8 cellular contexts compared by ENCODE assay signal in genomic region chrX:133985164-133986007, GRCh38. TPM values are rescaled to one million over a fixed set of nuclear protein-coding genes. Genes with fewer than 3 reads are reported as not detected.
DNase-seq lines count a peak whose midpoint lies in the region; ATAC-seq and TF ChIP-seq lines count a peak whose summit lies in the region.

GPC3 (minus strand) TSS chrX:133985594.

- H3K4me1 Mint-ChIP-seq in naive thymus-derived CD8-positive, alpha-beta T cell, result peaks cover 2 to 12% (median 5%) of the 10 kb centered on the region in 4 donors

- peak within 1 kb of the TSS; percentile 1 to 24 for H3K4me3 ChIP-seq in esophagus (ENCODE audit: low read depth in 1 of 2, low read length in 2 of 2)
- H3K4me3 ChIP-seq in testis, result peak within 1 kb of the TSS in 1 of 2 donors; percentile 31

- H3K36me3 ChIP-seq in esophagus (ENCODE audit: control insufficient read depth in 2 of 2, insufficient read depth in 2 of 2, low read length in 1 of 2), result no peaks in the 10 kb centered on the region
- H3K36me3 ChIP-seq in testis (ENCODE audit: low read depth, missing control alignments), result no peaks in the 10 kb centered on the region

- intact Hi-C loops in testis (cut with DNase I; ENCODE audit: low total_unique reads), result no loop called here

- H3K9me3 Mint-ChIP-seq in naive thymus-derived CD8-positive, alpha-beta T cell, result no peaks in the 10 kb centered on the region

- peak within 1 kb of the TSS; percentile 51 to 85 (median 72) for H3K4me3 Mint-ChIP-seq in naive thymus-derived CD8-positive, alpha-beta T cell

- peaks cover 5 to 37% (median 27%) of the 10 kb centered on the region in 5 donors for H3K27me3 Mint-ChIP-seq in naive thymus-derived CD8-positive, alpha-beta T cell

- POLR2A ChIA-PET in naive thymus-derived CD8-positive, alpha-beta T cell (lab: Charles Lee), result no interaction called here

- no peak for TF ChIP-seq POLR2A in testis (IDR thresholded peaks at IDR 0.05)

- H3K27ac Mint-ChIP-seq in naive thymus-derived CD8-positive, alpha-beta T cell, result peak within 1 kb of the TSS in 1 of 10 donors; percentile 59

- peaks cover 2 to 8% of the 10 kb centered on the region in 2 donors for H3K27me3 ChIP-seq in esophagus (ENCODE audit: control insufficient read depth in 1 of 2, insufficient read depth in 2 of 2, low read length in 2 of 2)
- no peaks in the 10 kb centered on the region for H3K27me3 ChIP-seq in testis

- 3 to 46% methylated on average over 37 to 88 of the region's 90 CpGs for WGBS in esophagus, 2 donors
- WGBS in testis, 2 donors, result 3% methylated on average over 7 of the region's 90 CpGs; no CpG with 5 or more reads in 1 of the 2 donors

- peak; percentile 81 to 87 for ATAC-seq in naive thymus-derived CD8-positive, alpha-beta T cell

- H3K27ac ChIP-seq in esophagus (ENCODE audit: low read depth in 2 of 2, low read length in 1 of 2), result no peak within 1 kb of the TSS
- H3K27ac ChIP-seq in testis, result no peak within 1 kb of the TSS

- peaks cover 0 to 6% of the 10 kb centered on the region in 2 donors for H3K4me1 ChIP-seq in esophagus (ENCODE audit: control insufficient read depth in 2 of 2, insufficient read depth in 2 of 2, low read length in 1 of 2)
- H3K4me1 ChIP-seq in testis, result no peaks in the 10 kb centered on the region

- TF ChIP-seq CTCF in testis (IDR thresholded peaks at IDR 0.05), result no peak

- H3K9me3 ChIP-seq in esophagus (ENCODE audit: control insufficient read depth in 2 of 2, insufficient read depth in 1 of 2, low read depth in 1 of 2, low read length in 1 of 2), result no peaks in the 10 kb centered on the region
- no peaks in the 10 kb centered on the region for H3K9me3 ChIP-seq in testis

- H3K36me3 Mint-ChIP-seq in naive thymus-derived CD8-positive, alpha-beta T cell, result peaks cover 0 to 3% (median 0%) of the 10 kb centered on the region in 3 donors

- peak; percentile 1 for DNase-seq in NCI-H2107 treated with DMSO at 0.1 percent for 48 hours (lab: John Stamatoyannopoulos, UW; ENCODE audit: unreplicated experiment)
- DNase-seq in NCI-H2107 (lab: John Stamatoyannopoulos, UW), result no peak
- peak; percentile 33 for DNase-seq in NCI-H226
- peak; percentile 57 for DNase-seq in activated CD8-positive, alpha-beta memory T cell treated with anti-CD3 and anti-CD28 coated beads, Interleukin-2, amount 50 U/mL, for 48 hours
- peak; percentile 3 to 66 (median 27) for DNase-seq in naive thymus-derived CD8-positive, alpha-beta T cell
- peak; percentile 53 for DNase-seq in testis
- no peak for DNase-seq in effector CD4-positive, alpha-beta T cell

RNA-seq across cellular contexts. Expression of gene GPC3, which starts in this region (rescaled TPM):
- polyA plus RNA-seq in esophagus, result under 1 TPM; 0.10 to 0.39 TPM
- not detected for total RNA-seq in naive thymus-derived CD8-positive, alpha-beta T cell
- polyA plus RNA-seq in naive thymus-derived CD8-positive, alpha-beta T cell, result 1 to 10 TPM; 2.3 to 3.9 (median 2.6) TPM
- total RNA-seq in testis, result 1 to 10 TPM; 4.9 to 5.4 TPM
- polyA plus RNA-seq in testis (ENCODE audit: insufficient read depth, low read depth, low replicate concordance), result 12.9 TPM

Comparison
In these comparisons a context has a peak if more than half of its experiments do, and no peak if none do; other contexts are left out.
1. RNA of gene GPC3 (total RNA-seq): 4.9 to 5.4 TPM in testis; not detected in naive thymus-derived CD8-positive, alpha-beta T cell; every median in the first group is over 4 times any median in the second.
2. DNase-seq: peak in NCI-H2107 treated with DMSO at 0.1 percent for 48 hours (single experiment), NCI-H226 (single experiment), activated CD8-positive, alpha-beta memory T cell treated with anti-CD3 and anti-CD28 coated beads, Interleukin-2, amount 50 U/mL, for 48 hours (single experiment), naive thymus-derived CD8-positive, alpha-beta T cell (10 of 10) and testis (single experiment); none in NCI-H2107 (single experiment) and effector CD4-positive, alpha-beta T cell (single experiment).